In genomic region chr4:107743532-107743931, GRCh38 we compare ENCODE assay signal across 1 cellular context.
TF ChIP-seq lines count a peak whose summit lies in the region.

No MANE protein-coding gene starts in this region.

TF ChIP-seq in K562, 482 proteins besides CTCF, POLR2A, EP300 and RAD21 (continued from another document):
- no peak for TF ChIP-seq ZBTB12 (CRISPR knock-in tag; IDR thresholded peaks at IDR 0.05)
- peak; percentile 82; the same call in 1 of the 2 replicates for TF ChIP-seq MAFK (IDR thresholded peaks at IDR 0.05; ENCODE audit: low read length)
- TF ChIP-seq ZNF75A (CRISPR knock-in tag; IDR thresholded peaks at IDR 0.05): no peak
- no peak for TF ChIP-seq ZNF668 (CRISPR knock-in tag; IDR thresholded peaks at IDR 0.05)
- no peak for TF ChIP-seq NKRF (IDR thresholded peaks at IDR 0.05; ENCODE audit: borderline replicate concordance)
- no peak for TF ChIP-seq DMBX1 (CRISPR knock-in tag; IDR thresholded peaks at IDR 0.05; ENCODE audit: borderline replicate concordance)
- TF ChIP-seq BACH1 (tag; IDR thresholded peaks at IDR 0.05): peak; percentile 66; the same call in 1 of the 2 replicates
- TF ChIP-seq GTF2F1 (IDR thresholded peaks at IDR 0.05; ENCODE audit: low read depth, low read length): no peak
- TF ChIP-seq MCM3 (IDR thresholded peaks at IDR 0.05): no peak
- no peak for TF ChIP-seq RREB1 (CRISPR knock-in tag; IDR thresholded peaks at IDR 0.05)
- no peak for TF ChIP-seq CEBPG (CRISPR knock-in tag; IDR thresholded peaks at IDR 0.05)
- no peak for TF ChIP-seq CEBPG (tag; conservative IDR thresholded peaks at IDR 0.05 in 1 of 2, IDR thresholded peaks at IDR 0.05 in 1 of 2)
- no peak for TF ChIP-seq PCBP1 (IDR thresholded peaks at IDR 0.05; ENCODE audit: low read depth, low read length, poor library complexity, severe bottlenecking)
- no peak for TF ChIP-seq ZNF518B (CRISPR knock-in tag; IDR thresholded peaks at IDR 0.05)
- no peak for TF ChIP-seq PHF8 (IDR thresholded peaks at IDR 0.05; ENCODE audit: borderline replicate concordance, low read length)
- no peak for TF ChIP-seq ZBTB26 (CRISPR knock-in tag; IDR thresholded peaks at IDR 0.05)
- TF ChIP-seq ZC3H11A (IDR thresholded peaks at IDR 0.05; ENCODE audit: low read depth, low read length): no peak
- TF ChIP-seq NFE2L1 (tag; IDR thresholded peaks at IDR 0.05; ENCODE audit: borderline replicate concordance, low read depth): peak; percentile 79
- TF ChIP-seq NFE2 (IDR thresholded peaks at IDR 0.05; ENCODE audit: low read depth): peak; percentile 86
- no peak for TF ChIP-seq JUN (IDR thresholded peaks at IDR 0.05; ENCODE audit: borderline replicate concordance, low read depth, low read length)
- no peak for TF ChIP-seq JUN (CRISPR knock-in tag; IDR thresholded peaks at IDR 0.05; ENCODE audit: borderline replicate concordance)
- no peak for TF ChIP-seq COPS2 (conservative IDR thresholded peaks at IDR 0.05)
- TF ChIP-seq MAFG (tag; conservative IDR thresholded peaks at IDR 0.05): peak; percentile 90
- no peak for TF ChIP-seq CTBP1 (IDR thresholded peaks at IDR 0.05; ENCODE audit: borderline replicate concordance)
- TF ChIP-seq ZNF511 (CRISPR knock-in tag; IDR thresholded peaks at IDR 0.05): no peak
- no peak for TF ChIP-seq CBX5 (IDR thresholded peaks at IDR 0.05; ENCODE audit: borderline replicate concordance, low read depth)
- no peak for TF ChIP-seq ZNF184 (CRISPR knock-in tag; IDR thresholded peaks at IDR 0.05)
- TF ChIP-seq ARID1B (IDR thresholded peaks at IDR 0.05): 0 out of 2 replicates have a peak, but pooled peaks have one; percentile 22
- no peak for TF ChIP-seq ZNF609 (CRISPR knock-in tag; IDR thresholded peaks at IDR 0.05; ENCODE audit: borderline replicate concordance)
- TF ChIP-seq E4F1 (CRISPR knock-in tag; IDR thresholded peaks at IDR 0.05; ENCODE audit: borderline replicate concordance): no peak
- TF ChIP-seq MAFF (IDR thresholded peaks at IDR 0.05; ENCODE audit: low read length): peak; percentile 93
- TF ChIP-seq ZNF76 (CRISPR knock-in tag; IDR thresholded peaks at IDR 0.05; ENCODE audit: borderline replicate concordance): no peak
- TF ChIP-seq ZNF316 (IDR thresholded peaks at IDR 0.05): peak; percentile 95
- peak; percentile 88 for TF ChIP-seq C11orf30 (IDR thresholded peaks at IDR 0.05; ENCODE audit: low read depth)
- TF ChIP-seq FOXJ3 (CRISPR knock-in tag; IDR thresholded peaks at IDR 0.05): no peak
- no peak for TF ChIP-seq TCF3 (CRISPR knock-in tag; IDR thresholded peaks at IDR 0.05)
